Comparison of ENCODE assay signal across 29 cellular contexts in genomic region chr2:205343103-205343502, GRCh38.
"Had no signal": no experiment of that assay in that cellular context is flagged by ENCODE, and none has a peak within 500 bp of the region (broad histone marks: within the 10 kb centered on the region; RNA-seq: fewer than 3 reads in every experiment).

No MANE protein-coding gene starts in this region.

- H3K36me3 ChIP-seq: adrenal gland, breast epithelium, cardiac muscle cell, colonic mucosa, esophagus squamous epithelium, gastrocnemius medialis, heart left ventricle had no signal

- H3K4me3 ChIP-seq: adrenal gland, breast epithelium, cardiac muscle cell, colonic mucosa, esophagus squamous epithelium, gastrocnemius medialis, heart left ventricle had no signal

- H3K9me3 Mint-ChIP-seq: activated CD8-positive, alpha-beta T cell treated with anti-CD3 and anti-CD28 coated beads for 36 hours had no signal

- H3K27ac Mint-ChIP-seq: activated CD8-positive, alpha-beta T cell treated with anti-CD3 and anti-CD28 coated beads for 36 hours; activated naive CD8-positive, alpha-beta T cell; activated T-helper 17 cell treated with anti-CD3 and anti-CD28 coated beads, Interleukin-2, amount 50 U/mL, for 72 hours; brain; WTC11 had no signal

- H3K36me3 Mint-ChIP-seq: brain had no signal

- H3K4me3 Mint-ChIP-seq: activated CD8-positive, alpha-beta T cell treated with anti-CD3 and anti-CD28 coated beads for 36 hours; activated naive CD8-positive, alpha-beta T cell; activated T-cell treated with anti-CD3 and anti-CD28 coated beads, Interleukin-2, amount 50 U/mL, for 4 hours; activated T-helper 17 cell treated with anti-CD3 and anti-CD28 coated beads, Interleukin-2, amount 50 U/mL, for 72 hours; brain; WTC11 had no signal

- ATAC-seq: activated CD8-positive, alpha-beta T cell treated with anti-CD3 and anti-CD28 coated beads for 36 hours; activated T-cell treated with anti-CD3 and anti-CD28 coated beads, Interleukin-2, amount 50 U/mL, for 4 hours; activated T-helper 17 cell treated with anti-CD3 and anti-CD28 coated beads, Interleukin-2, amount 50 U/mL, for 72 hours; foreskin keratinocyte; gastrocnemius medialis; heart left ventricle; WTC11 had no signal

- H3K9me3 ChIP-seq: adrenal gland, breast epithelium, colonic mucosa, esophagus squamous epithelium, gastrocnemius medialis, heart left ventricle had no signal

- H3K27me3 ChIP-seq: adrenal gland, breast epithelium, cardiac muscle cell, colonic mucosa, esophagus squamous epithelium, foreskin keratinocyte, gastrocnemius medialis, heart left ventricle had no signal

- H3K4me1 ChIP-seq: adrenal gland, breast epithelium, colonic mucosa, esophagus squamous epithelium, foreskin keratinocyte, gastrocnemius medialis, heart left ventricle had no signal

- H3K4me1 Mint-ChIP-seq: activated T-helper 17 cell treated with anti-CD3 and anti-CD28 coated beads, Interleukin-2, amount 50 U/mL, for 72 hours; brain had no signal

- DNase-seq: activated CD4-positive, alpha-beta T cell treated with anti-CD3 and anti-CD28 coated beads for 48 hours; activated CD4-positive, alpha-beta T cell treated with anti-CD3 and anti-CD28 coated beads, Interleukin-2, amount 50 U/mL, for 1 hour; activated CD4-positive, alpha-beta T cell treated with anti-CD3 and anti-CD28 coated beads, Interleukin-2, amount 50 U/mL, for 48 hours; activated CD8-positive, alpha-beta memory T cell treated with anti-CD3 and anti-CD28 coated beads for 24 hours; activated CD8-positive, alpha-beta T cell treated with anti-CD3 and anti-CD28 coated beads for 36 hours; activated effector memory CD4-positive, alpha-beta T cell treated with Interleukin-2 at 50 U/mL for 16 hours; activated gamma-delta T cell treated with Interleukin-2 at 50 U/mL for 16 hours; activated naive CD4-positive, alpha-beta T cell treated with anti-CD3 and anti-CD28 coated beads, Interleukin-2, amount 50 U/mL, for 16 hours; activated naive CD4-positive, alpha-beta T cell treated with Interleukin-2 at 50 U/mL for 16 hours; activated T-cell treated with anti-CD3 and anti-CD28 coated beads, Interleukin-2, amount 50 U/mL, for 4 hours; adrenal gland; amygdala; aorta; central memory CD4-positive, alpha-beta T cell; cerebellar nuclear complex; colonic mucosa; effector CD8-positive, alpha-beta T cell; esophagus squamous epithelium; foreskin keratinocyte; gastrocnemius medialis; glutamatergic neuron; heart left ventricle; T-helper 2 cell had no signal

- H3K27me3 Mint-ChIP-seq: activated CD8-positive, alpha-beta T cell treated with anti-CD3 and anti-CD28 coated beads for 36 hours; activated naive CD8-positive, alpha-beta T cell; activated T-helper 17 cell treated with anti-CD3 and anti-CD28 coated beads, Interleukin-2, amount 50 U/mL, for 72 hours had no signal
